Comparison of ENCODE assay signal across 8 cellular contexts in the genomic region with DNA sequence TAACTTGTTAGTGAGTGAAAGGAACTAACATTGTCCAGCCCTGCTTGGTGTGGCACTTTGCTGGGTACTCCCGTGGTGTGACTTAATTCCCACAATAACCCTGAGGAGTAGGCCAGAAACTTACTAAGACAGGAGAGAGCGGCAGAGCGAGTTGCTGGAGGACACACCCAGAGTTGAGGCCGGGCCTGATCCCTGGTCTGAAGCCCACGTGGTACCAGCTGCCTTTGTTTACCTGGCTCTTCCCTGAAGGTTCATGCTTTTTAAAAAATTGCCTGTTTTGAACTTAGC. TPM values are rescaled to one million over a fixed set of nuclear protein-coding genes. Genes with fewer than 3 reads are reported as not detected.
DNase-seq lines count a peak whose midpoint lies in the region; ATAC-seq and TF ChIP-seq lines count a peak whose summit lies in the region.

No MANE protein-coding gene starts in this region.

- POLR2A ChIA-PET in activated naive CD8-positive, alpha-beta T cell treated with anti-CD3 and anti-CD28 coated beads, Interleukin-2, amount 10 ng/mL, durations not matched to agents 7 days and 5 days (lab: Charles Lee) = interaction anchor here (0.7 to 0.8 kb wide), 2 partner anchors 49 to 198 kb away, joined by 3 read pairs; no protein-coding TSS in a partner anchor

- H3K4me1 ChIP-seq in KMS-11 (ENCODE audit: low read depth, poor library complexity, severe bottlenecking) (peaks cover 17% of the 10 kb centered on the region), right atrium auricular region (peaks cover 0 to 74% of the 10 kb centered on the region in 2 donors), sigmoid colon (peaks cover 0 to 56% (median 46%) of the 10 kb centered on the region in 4 donors)

- intact Hi-C loops in sigmoid colon (cut with DNase I) = loop anchor here (2.0 kb wide), 1 partner anchor 31 kb away; a partner anchor contains a TSS

- peak overlapping the region; percentile 95 for H3K4me3 Mint-ChIP-seq in activated naive CD8-positive, alpha-beta T cell treated with anti-CD3 and anti-CD28 coated beads, Interleukin-2, amount 10 ng/mL, durations not matched to agents 7 days and 5 days

- peaks cover 3% of the 10 kb centered on the region for H3K36me3 Mint-ChIP-seq in activated naive CD8-positive, alpha-beta T cell treated with anti-CD3 and anti-CD28 coated beads, Interleukin-2, amount 10 ng/mL, durations not matched to agents 7 days and 5 days

- H3K9ac ChIP-seq in KMS-11 = peak overlapping the region; percentile 60; the same call in 1 of the 2 replicates

- no peak for TF ChIP-seq EP300 in sigmoid colon (IDR thresholded peaks at IDR 0.05)

- peak overlapping the region; percentile 68 for H2AFZ ChIP-seq in KMS-11 (ENCODE audit: low read depth)

- H3K36me3 ChIP-seq in KMS-11 (ENCODE audit: insufficient read depth) (no peaks in the 10 kb centered on the region), right atrium auricular region (peaks cover 9% of the 10 kb centered on the region), sigmoid colon (peaks cover 0 to 14% (median 4%) of the 10 kb centered on the region in 4 donors)

- H3K27me3 Mint-ChIP-seq in activated naive CD8-positive, alpha-beta T cell treated with anti-CD3 and anti-CD28 coated beads, Interleukin-2, amount 10 ng/mL, durations not matched to agents 7 days and 5 days = peaks cover 8% of the 10 kb centered on the region

- H3K27ac ChIP-seq in KMS-11 (0 out of 2 replicates have a peak overlapping the region, but pooled peaks have one; percentile 2), right atrium auricular region (peak overlapping the region; percentile 89 to 95), sigmoid colon (peak overlapping the region; percentile 88 to 93 (median 89))

- 1 to 7% methylated on average over 5 of the region's 5 CpGs for WGBS in sigmoid colon, 2 donors

- no peak for TF ChIP-seq CTCF in KMS-11 (conservative IDR thresholded peaks at IDR 0.05; ENCODE audit: low read depth, low read length)
- no peak for TF ChIP-seq CTCF in right atrium auricular region (IDR thresholded peaks at IDR 0.05)
- no peak for TF ChIP-seq CTCF in sigmoid colon (IDR thresholded peaks at IDR 0.05)

- no peaks in the 10 kb centered on the region for H3K27me3 ChIP-seq in KMS-11 (ENCODE audit: insufficient read depth, low read depth)
- H3K27me3 ChIP-seq in right atrium auricular region = no peaks in the 10 kb centered on the region
- no peaks in the 10 kb centered on the region for H3K27me3 ChIP-seq in sigmoid colon

- DNase-seq in EH (ENCODE audit: low read depth) (peak; percentile 54), right atrium auricular region (ENCODE audit: low spot score) (no peak), sigmoid colon (no peak), activated gamma-delta T cell (lab: John Stamatoyannopoulos, UW) (no peak)
- DNase-seq in activated naive CD8-positive, alpha-beta T cell treated with anti-CD3 and anti-CD28 coated beads, Interleukin-2, amount 10 ng/mL, durations not matched to agents 7 days and 5 days = no peak

- no peak overlapping the region for H3K4me3 ChIP-seq in KMS-11 (IDR thresholded peaks at IDR 0.05; ENCODE audit: insufficient read depth, low read depth, low read length)
- peak overlapping the region; percentile 89 to 97 for H3K4me3 ChIP-seq in right atrium auricular region
- peak overlapping the region; percentile 76 to 99 (median 91) for H3K4me3 ChIP-seq in sigmoid colon

- ATAC-seq in activated naive CD8-positive, alpha-beta T cell treated with anti-CD3 and anti-CD28 coated beads, Interleukin-2, amount 10 ng/mL, durations not matched to agents 7 days and 5 days (ENCODE audit: low read depth) = peak; percentile 2
- no peak for ATAC-seq in GM21717 (IDR thresholded peaks at IDR 0.05; ENCODE audit: unreplicated experiment)
- no peak for ATAC-seq in HG02885 (IDR thresholded peaks at IDR 0.05; ENCODE audit: poor library complexity, unreplicated experiment)

- H4K20me1 ChIP-seq in KMS-11 (ENCODE audit: insufficient read depth) = no peaks in the 10 kb centered on the region

- H3K4me1 Mint-ChIP-seq in activated naive CD8-positive, alpha-beta T cell treated with anti-CD3 and anti-CD28 coated beads, Interleukin-2, amount 10 ng/mL, durations not matched to agents 7 days and 5 days = peaks cover 10% of the 10 kb centered on the region

- TF ChIP-seq POLR2A in sigmoid colon (IDR thresholded peaks at IDR 0.05) = no peak

- peak overlapping the region; percentile 83 for H3K27ac Mint-ChIP-seq in activated naive CD8-positive, alpha-beta T cell treated with anti-CD3 and anti-CD28 coated beads, Interleukin-2, amount 10 ng/mL, durations not matched to agents 7 days and 5 days

- no peaks in the 10 kb centered on the region for H3K79me2 ChIP-seq in KMS-11 (ENCODE audit: insufficient read depth, low read depth)

- H3K9me3 ChIP-seq in right atrium auricular region (no peaks in the 10 kb centered on the region), sigmoid colon (no peaks in the 10 kb centered on the region)

- no peaks in the 10 kb centered on the region for H3K9me3 Mint-ChIP-seq in activated naive CD8-positive, alpha-beta T cell treated with anti-CD3 and anti-CD28 coated beads, Interleukin-2, amount 10 ng/mL, durations not matched to agents 7 days and 5 days

- peak overlapping the region; percentile 62 for H3K4me2 ChIP-seq in KMS-11

RNA-seq across cellular contexts. Expression of a gene that starts 0.6 kb away (rescaled TPM):
- total RNA-seq in activated naive CD8-positive, alpha-beta T cell treated with anti-CD3 and anti-CD28 coated beads, Interleukin-2, amount 10 ng/mL, durations not matched to agents 7 days and 5 days = 10 to 100 TPM; 23.1 to 23.4 TPM
- total RNA-seq in right atrium auricular region (100 to 1,000 TPM; 102 to 116 TPM), sigmoid colon (100 to 1,000 TPM in 3 of 4 donors, 10 to 100 TPM in 1; 94.2 to 143 (median 111) TPM)
- 100 to 1,000 TPM; 241 to 340 (median 304) TPM for polyA plus RNA-seq in sigmoid colon

RNA-seq across cellular contexts. Expression of a gene that starts 0.9 kb away (rescaled TPM):
- total RNA-seq in activated naive CD8-positive, alpha-beta T cell treated with anti-CD3 and anti-CD28 coated beads, Interleukin-2, amount 10 ng/mL, durations not matched to agents 7 days and 5 days = 1 to 10 TPM; 3.7 to 6.1 TPM
- 10 to 100 TPM; 55.0 to 82.1 TPM for total RNA-seq in right atrium auricular region
- total RNA-seq in sigmoid colon = 10 to 100 TPM; 29.1 to 31.4 (median 30.3) TPM
- polyA plus RNA-seq in sigmoid colon = 1,000 to 10,000 TPM in 1 of 3 donors, 100 to 1,000 TPM in 2; 390 to 1,038 (median 663) TPM

RNA-seq across cellular contexts. Expression of a gene that starts 31.4 kb away (rescaled TPM):
- 10 to 100 TPM; 28.1 to 34.7 TPM for total RNA-seq in activated naive CD8-positive, alpha-beta T cell treated with anti-CD3 and anti-CD28 coated beads, Interleukin-2, amount 10 ng/mL, durations not matched to agents 7 days and 5 days
- total RNA-seq in right atrium auricular region (10 to 100 TPM; 44.9 to 54.8 TPM), sigmoid colon (10 to 100 TPM; 17.8 to 49.0 (median 24.0) TPM)
- polyA plus RNA-seq in sigmoid colon = 10 to 100 TPM; 23.4 to 55.5 (median 48.4) TPM

Comparison
In these comparisons a context has a peak if more than half of its experiments do, and no peak if none do; other contexts are left out.
1. H3K27ac ChIP-seq: peak in every context shown above with its lines; median percentile 92 in right atrium auricular region; 89 in sigmoid colon; 2 in KMS-11.
2. RNA of a gene that starts 0.9 kb away (total RNA-seq): 55.0 to 82.1 TPM in right atrium auricular region and 29.1 to 31.4 TPM in sigmoid colon; 3.7 to 6.1 TPM in activated naive CD8-positive, alpha-beta T cell treated with anti-CD3 and anti-CD28 coated beads, Interleukin-2, amount 10 ng/mL, durations not matched to agents 7 days and 5 days; every median in the first group is over 4 times any median in the second.